In the genomic region with DNA sequence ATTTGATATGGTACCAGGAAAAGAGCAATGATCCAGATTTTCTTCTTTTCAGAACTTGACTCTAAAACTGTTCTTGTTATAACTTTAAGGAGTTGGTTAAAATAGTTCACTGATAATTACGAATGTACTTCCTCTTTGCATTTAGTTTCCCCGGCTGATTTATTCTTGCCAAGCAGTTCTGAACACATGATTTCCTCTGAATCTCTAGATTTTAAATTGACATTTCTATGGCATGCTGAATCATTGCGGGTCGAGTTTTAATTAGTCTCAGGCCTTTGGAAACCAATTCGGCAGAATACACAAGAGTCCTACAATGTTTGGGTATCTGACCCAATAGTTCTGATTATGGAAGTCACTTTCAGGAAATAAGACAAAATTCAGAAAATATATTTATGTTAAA, we compare ENCODE assay signal across 13 cellular contexts. TPM values are rescaled to one million over a fixed set of nuclear protein-coding genes. Genes with fewer than 3 reads are reported as not detected.
DNase-seq lines count a peak whose midpoint lies in the region; ATAC-seq lines count a peak whose summit lies in the region.
"Had no signal": no experiment of that assay in that cellular context is flagged by ENCODE, and none has a peak within 500 bp of the region (broad histone marks: within the 10 kb centered on the region; RNA-seq: fewer than 3 reads in every experiment).

No MANE protein-coding gene starts in this region.

- 0 out of 2 replicates have a peak overlapping the region, but pooled peaks have one; percentile 10 for H3K27ac ChIP-seq in BLaER1
- H3K27ac ChIP-seq: coronary artery had no signal

- no peaks in the 10 kb centered on the region for H3K27me3 ChIP-seq in BLaER1

- DNase-seq in KG1 (lab: John Stamatoyannopoulos, UW) (peak; percentile 35), T-cell (no peak), fibroblast of gingiva (ENCODE audit: low read depth) (peak; percentile 42), mucosa of gallbladder (ENCODE audit: low spot score) (no peak), GM19240 (ENCODE audit: insufficient read length, low spot score) (no peak)
- DNase-seq: activated CD4-positive, CD25-positive, alpha-beta regulatory T cell; activated CD8-positive, alpha-beta memory T cell treated with anti-CD3 and anti-CD28 coated beads, Interleukin-2, amount 50 U/mL, for 48 hours; left ventricle myocardium superior had no signal

- peak in 1 of 4 experiments; percentile 36 for ATAC-seq in T-cell (replicated peaks in 1 of 4)
- no peak for ATAC-seq in HG03565 (IDR thresholded peaks at IDR 0.05; ENCODE audit: unreplicated experiment)
- no peak for ATAC-seq in GM18870 (IDR thresholded peaks at IDR 0.05; ENCODE audit: unreplicated experiment)
- ATAC-seq: left ventricle myocardium superior; natural killer cell treated with Interleukin-12 subunit alpha and Interleukin-12 subunit beta and Interleukin-15 and Interleukin-18, amount 100 ng/mL, for 72 hours had no signal

- H4K20me1 ChIP-seq in BLaER1: no peaks in the 10 kb centered on the region

- H3K27ac Mint-ChIP-seq in T-cell: peak overlapping the region in 1 of 2 donors; percentile 64

- H3K4me3 Mint-ChIP-seq in T-cell: peak overlapping the region; percentile 25 to 37 (median 29)
- H3K4me3 Mint-ChIP-seq: natural killer cell treated with Interleukin-12 subunit alpha and Interleukin-12 subunit beta and Interleukin-15 and Interleukin-18, amount 100 ng/mL, for 72 hours had no signal

- no peaks in the 10 kb centered on the region for H3K36me3 Mint-ChIP-seq in T-cell
- H3K36me3 Mint-ChIP-seq: natural killer cell treated with Interleukin-12 subunit alpha and Interleukin-12 subunit beta and Interleukin-15 and Interleukin-18, amount 100 ng/mL, for 72 hours had no signal

- H3K9ac ChIP-seq in BLaER1: no peak overlapping the region

- POLR2A ChIA-PET in T-cell (lab: Charles Lee): no interaction called here

- H3K9me3 ChIP-seq in BLaER1: 0 out of 2 replicates have a peak, but pooled peaks cover 4% of the 10 kb centered on the region

- peaks cover 48% of the 10 kb centered on the region for H3K4me1 ChIP-seq in BLaER1

- H3K9me3 Mint-ChIP-seq in T-cell: peaks cover 0 to 3% (median 0%) of the 10 kb centered on the region in 3 donors
- H3K9me3 Mint-ChIP-seq: natural killer cell treated with Interleukin-12 subunit alpha and Interleukin-12 subunit beta and Interleukin-15 and Interleukin-18, amount 100 ng/mL, for 72 hours had no signal

- no peaks in the 10 kb centered on the region for H3K36me3 ChIP-seq in BLaER1

- H3K4me1 Mint-ChIP-seq in T-cell: peaks cover 28 to 31% (median 29%) of the 10 kb centered on the region in 3 donors

- H3K4me3 ChIP-seq in BLaER1: no peak overlapping the region
- H3K4me3 ChIP-seq: coronary artery had no signal

- peak overlapping the region; percentile 28 for H3K4me2 ChIP-seq in BLaER1

- H3K27me3 Mint-ChIP-seq in T-cell: no peaks in the 10 kb centered on the region

- CTCF ChIA-PET in T-cell (lab: Charles Lee): no interaction called here

RNA-seq across cellular contexts. Expression of a gene that starts 37.3 kb away (rescaled TPM):
- total RNA-seq in T-cell: under 1 TPM in 1 of 5 donors, not detected in 4; 0.03 TPM
- total RNA-seq in mucosa of gallbladder: 5.0 TPM

Comparison
In these comparisons a context has a peak if more than half of its experiments do, and no peak if none do; other contexts are left out.
1. DNase-seq: peak in KG1 (single experiment) and fibroblast of gingiva (single experiment); none in T-cell (0 of 34), mucosa of gallbladder (single experiment) and GM19240 (single experiment).